Comparison of ENCODE assay signal across 9 cellular contexts in the genomic region with DNA sequence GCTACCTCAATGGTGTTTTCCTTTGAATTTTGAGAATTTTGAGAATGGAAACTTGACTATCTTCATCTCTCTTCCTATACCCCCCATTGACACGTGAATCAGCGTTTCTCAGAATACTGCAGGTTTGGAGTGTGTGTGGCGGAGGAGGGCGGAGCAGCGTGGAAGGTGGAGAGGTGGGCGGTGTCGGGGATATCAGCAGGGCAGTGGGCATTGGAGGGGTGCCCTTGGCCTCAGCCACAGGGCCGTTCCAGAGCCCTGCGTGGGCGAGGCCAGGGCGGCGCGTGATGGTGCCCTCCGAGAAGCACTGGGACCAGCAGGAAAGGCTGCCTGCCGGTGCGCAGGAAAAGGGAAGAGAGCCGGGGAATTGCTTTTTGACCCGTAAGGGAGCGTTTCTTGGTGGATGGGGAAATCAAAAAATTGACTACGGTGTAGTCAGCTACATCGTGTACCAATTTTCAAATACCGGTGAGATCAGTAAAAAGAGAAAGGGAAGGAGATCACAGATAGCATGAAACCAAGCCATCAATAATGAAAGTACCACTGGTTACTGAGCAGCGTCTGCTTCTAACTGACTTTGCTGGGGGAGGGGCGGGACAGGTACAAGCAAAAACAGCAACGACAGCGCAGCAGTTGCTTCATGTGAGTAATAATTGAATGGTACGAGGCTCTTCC.
DNase-seq lines count a peak whose midpoint lies in the region; ATAC-seq and TF ChIP-seq lines count a peak whose summit lies in the region.
"Had no signal": no experiment of that assay in that cellular context is flagged by ENCODE, and none has a peak within 500 bp of the region (broad histone marks: within the 10 kb centered on the region; RNA-seq: fewer than 3 reads in every experiment).

No MANE protein-coding gene starts in this region.

- no peaks in the 10 kb centered on the region for H3K36me3 Mint-ChIP-seq in stimulated activated memory B cell treated with anti-CD40 and anti-IgM and Interleukin-4, amounts not matched to agents 10 μg/mL and 1 μg/mL and 100 μg/mL, for 72 hours
- no peaks in the 10 kb centered on the region for H3K36me3 Mint-ChIP-seq in type B pancreatic cell

- peaks cover 100% of the 10 kb centered on the region for H3K27me3 ChIP-seq in SK-N-SH (ENCODE audit: insufficient read depth)

- H3K27me3 Mint-ChIP-seq in stimulated activated memory B cell treated with anti-CD40 and anti-IgM and Interleukin-4, amounts not matched to agents 10 μg/mL and 1 μg/mL and 100 μg/mL, for 72 hours, result peaks cover 8% of the 10 kb centered on the region
- peaks cover 40% of the 10 kb centered on the region for H3K27me3 Mint-ChIP-seq in type B pancreatic cell

- H3K9me3 Mint-ChIP-seq in stimulated activated memory B cell treated with anti-CD40 and anti-IgM and Interleukin-4, amounts not matched to agents 10 μg/mL and 1 μg/mL and 100 μg/mL, for 72 hours, result no peaks in the 10 kb centered on the region
- no peaks in the 10 kb centered on the region for H3K9me3 Mint-ChIP-seq in type B pancreatic cell

- no peak for DNase-seq in SK-N-SH
- DNase-seq in activated T-helper 1 cell treated with Interleukin-2 at 50 U/mL for 16 hours (ENCODE audit: low read depth), result peak; percentile 32
- no peak for DNase-seq in type B pancreatic cell (ENCODE audit: extremely low spot score, unreplicated experiment)
- DNase-seq in HK-2 (ENCODE audit: unreplicated experiment), result no peak
- DNase-seq in NCI-H510A treated with DMSO at 0.1 percent for 48 hours (lab: John Stamatoyannopoulos, UW), result no peak
- DNase-seq: WERI-Rb-1 had no signal

- H3K79me2 ChIP-seq in SK-N-SH (ENCODE audit: insufficient read depth), result no peaks in the 10 kb centered on the region

- peak overlapping the region; percentile 70 for H3K27ac Mint-ChIP-seq in stimulated activated memory B cell treated with anti-CD40 and anti-IgM and Interleukin-4, amounts not matched to agents 10 μg/mL and 1 μg/mL and 100 μg/mL, for 72 hours
- no peak overlapping the region for H3K27ac Mint-ChIP-seq in type B pancreatic cell

- WGBS in SK-N-SH (ENCODE audit: low lambda C conversion rate), result 22% methylated on average over 26 of the region's 27 CpGs

- no peaks in the 10 kb centered on the region for H3F3A ChIP-seq in SK-N-SH (replicated peaks; ENCODE audit: insufficient read depth)

- no peaks in the 10 kb centered on the region for H3K9me3 ChIP-seq in SK-N-SH

- peak overlapping the region; percentile 86 for H3K4me3 Mint-ChIP-seq in stimulated activated memory B cell treated with anti-CD40 and anti-IgM and Interleukin-4, amounts not matched to agents 10 μg/mL and 1 μg/mL and 100 μg/mL, for 72 hours
- H3K4me3 Mint-ChIP-seq in type B pancreatic cell, result no peak overlapping the region

- CTCF ChIA-PET in SK-N-SH (lab: Yijun Ruan, JAX), result no interaction called here

- H3K4me1 Mint-ChIP-seq in stimulated activated memory B cell treated with anti-CD40 and anti-IgM and Interleukin-4, amounts not matched to agents 10 μg/mL and 1 μg/mL and 100 μg/mL, for 72 hours, result peaks cover 57% of the 10 kb centered on the region
- H3K4me1 Mint-ChIP-seq in type B pancreatic cell (ENCODE audit: unreplicated experiment), result peaks cover 9% of the 10 kb centered on the region

- H3K4me1 ChIP-seq in SK-N-SH (ENCODE audit: control insufficient read depth in 1 of 2, insufficient read depth in 2 of 2, low read depth in 1 of 2, low read length in 1 of 2), result no peaks in the 10 kb centered on the region

- no peak for TF ChIP-seq EP300 in SK-N-SH (IDR thresholded peaks at IDR 0.05; ENCODE audit: borderline replicate concordance in 1 of 2, low read depth in 1 of 2, low read length in 1 of 2)

- H3K9ac ChIP-seq in SK-N-SH, result no peak overlapping the region

- no peaks in the 10 kb centered on the region for H3K9me2 ChIP-seq in SK-N-SH

- H3K36me3 ChIP-seq in SK-N-SH (replicated peaks in 1 of 2; ENCODE audit: control insufficient read depth in 1 of 2, insufficient read depth in 2 of 2, low read length in 1 of 2), result no peaks in the 10 kb centered on the region
- H3K36me3 ChIP-seq: WERI-Rb-1 had no signal

- H3K4me2 ChIP-seq in SK-N-SH, result peak overlapping the region; percentile 68

- no peak overlapping the region for H2AFZ ChIP-seq in SK-N-SH (ENCODE audit: low read depth)

- no peaks in the 10 kb centered on the region for H4K20me1 ChIP-seq in SK-N-SH (ENCODE audit: insufficient read depth)

- POLR2A ChIA-PET in SK-N-SH (lab: Yijun Ruan, JAX), result no interaction called here

- no peak for TF ChIP-seq CTCF in SK-N-SH (IDR thresholded peaks at IDR 0.05)
- TF ChIP-seq CTCF in type B pancreatic cell (conservative IDR thresholded peaks at IDR 0.05), result no peak

- peak overlapping the region in 1 of 2 experiments; percentile 3; a peak in 2 of 4 replicates for H3K4me3 ChIP-seq in SK-N-SH (ENCODE audit: low read depth in 2 of 2, low read length in 1 of 2)

- H3K27ac ChIP-seq in SK-N-SH (ENCODE audit: low read depth in 2 of 2, low read length in 1 of 2), result no peak overlapping the region
- H3K27ac ChIP-seq: WERI-Rb-1 had no signal

- no peak; the same call in 2 of the 3 replicates for ATAC-seq in SK-N-SH treated with all-trans-retinoic acid at 6 μM for 48 hours
- ATAC-seq in HG03280 (IDR thresholded peaks at IDR 0.05; ENCODE audit: unreplicated experiment), result peak; percentile 77
- peak; percentile 87 for ATAC-seq in stimulated activated memory B cell treated with anti-CD40 and anti-IgM and Interleukin-4, amounts not matched to agents 10 μg/mL and 1 μg/mL and 100 μg/mL, for 72 hours

- TF ChIP-seq RAD21 in SK-N-SH (IDR thresholded peaks at IDR 0.05; ENCODE audit: low read length), result no peak

TF ChIP-seq in SK-N-SH, 30 proteins besides CTCF, POLR2A, EP300 and RAD21 (continues in another document):
- TF ChIP-seq, protein P1, sequence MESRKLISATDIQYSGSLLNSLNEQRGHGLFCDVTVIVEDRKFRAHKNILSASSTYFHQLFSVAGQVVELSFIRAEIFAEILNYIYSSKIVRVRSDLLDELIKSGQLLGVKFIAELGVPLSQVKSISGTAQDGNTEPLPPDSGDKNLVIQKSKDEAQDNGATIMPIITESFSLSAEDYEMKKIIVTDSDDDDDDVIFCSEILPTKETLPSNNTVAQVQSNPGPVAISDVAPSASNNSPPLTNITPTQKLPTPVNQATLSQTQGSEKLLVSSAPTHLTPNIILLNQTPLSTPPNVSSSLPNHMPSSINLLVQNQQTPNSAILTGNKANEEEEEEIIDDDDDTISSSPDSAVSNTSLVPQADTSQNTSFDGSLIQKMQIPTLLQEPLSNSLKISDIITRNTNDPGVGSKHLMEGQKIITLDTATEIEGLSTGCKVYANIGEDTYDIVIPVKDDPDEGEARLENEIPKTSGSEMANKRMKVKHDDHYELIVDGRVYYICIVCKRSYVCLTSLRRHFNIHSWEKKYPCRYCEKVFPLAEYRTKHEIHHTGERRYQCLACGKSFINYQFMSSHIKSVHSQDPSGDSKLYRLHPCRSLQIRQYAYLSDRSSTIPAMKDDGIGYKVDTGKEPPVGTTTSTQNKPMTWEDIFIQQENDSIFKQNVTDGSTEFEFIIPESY (IDR thresholded peaks at IDR 0.05; ENCODE audit: borderline replicate concordance, low read depth), result no peak
- no peak for TF ChIP-seq GATA2 (CRISPR knock-in tag; IDR thresholded peaks at IDR 0.05)
- no peak for TF ChIP-seq JUND (IDR thresholded peaks at IDR 0.05)
- TF ChIP-seq SMC3 (IDR thresholded peaks at IDR 0.05; ENCODE audit: low read depth, low read length), result no peak
- no peak for TF ChIP-seq MXI1 (IDR thresholded peaks at IDR 0.05; ENCODE audit: low read depth, low read length)

TF ChIP-seq in SK-N-SH treated with all-trans-retinoic acid at 6 μM for 48 hours, 23 proteins besides CTCF, POLR2A, EP300 and RAD21 (continues in another document):
- TF ChIP-seq TCF4 (CRISPR knock-in tag; IDR thresholded peaks at IDR 0.05; ENCODE audit: borderline replicate concordance), result no peak
- TF ChIP-seq ARNTL (CRISPR knock-in tag; IDR thresholded peaks at IDR 0.05; ENCODE audit: borderline replicate concordance, low read depth), result no peak
- TF ChIP-seq, protein P2, sequence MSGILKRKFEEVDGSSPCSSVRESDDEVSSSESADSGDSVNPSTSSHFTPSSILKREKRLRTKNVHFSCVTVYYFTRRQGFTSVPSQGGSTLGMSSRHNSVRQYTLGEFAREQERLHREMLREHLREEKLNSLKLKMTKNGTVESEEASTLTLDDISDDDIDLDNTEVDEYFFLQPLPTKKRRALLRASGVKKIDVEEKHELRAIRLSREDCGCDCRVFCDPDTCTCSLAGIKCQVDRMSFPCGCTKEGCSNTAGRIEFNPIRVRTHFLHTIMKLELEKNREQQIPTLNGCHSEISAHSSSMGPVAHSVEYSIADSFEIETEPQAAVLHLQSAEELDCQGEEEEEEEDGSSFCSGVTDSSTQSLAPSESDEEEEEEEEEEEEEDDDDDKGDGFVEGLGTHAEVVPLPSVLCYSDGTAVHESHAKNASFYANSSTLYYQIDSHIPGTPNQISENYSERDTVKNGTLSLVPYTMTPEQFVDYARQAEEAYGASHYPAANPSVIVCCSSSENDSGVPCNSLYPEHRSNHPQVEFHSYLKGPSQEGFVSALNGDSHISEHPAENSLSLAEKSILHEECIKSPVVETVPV (CRISPR knock-in tag; IDR thresholded peaks at IDR 0.05), result no peak
- TF ChIP-seq, protein P3, sequence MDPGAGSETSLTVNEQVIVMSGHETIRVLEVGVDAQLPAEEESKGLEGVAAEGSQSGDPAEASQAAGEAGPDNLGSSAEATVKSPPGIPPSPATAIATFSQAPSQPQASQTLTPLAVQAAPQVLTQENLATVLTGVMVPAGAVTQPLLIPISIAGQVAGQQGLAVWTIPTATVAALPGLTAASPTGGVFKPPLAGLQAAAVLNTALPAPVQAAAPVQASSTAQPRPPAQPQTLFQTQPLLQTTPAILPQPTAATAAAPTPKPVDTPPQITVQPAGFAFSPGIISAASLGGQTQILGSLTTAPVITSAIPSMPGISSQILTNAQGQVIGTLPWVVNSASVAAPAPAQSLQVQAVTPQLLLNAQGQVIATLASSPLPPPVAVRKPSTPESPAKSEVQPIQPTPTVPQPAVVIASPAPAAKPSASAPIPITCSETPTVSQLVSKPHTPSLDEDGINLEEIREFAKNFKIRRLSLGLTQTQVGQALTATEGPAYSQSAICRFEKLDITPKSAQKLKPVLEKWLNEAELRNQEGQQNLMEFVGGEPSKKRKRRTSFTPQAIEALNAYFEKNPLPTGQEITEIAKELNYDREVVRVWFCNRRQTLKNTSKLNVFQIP (CRISPR knock-in tag; IDR thresholded peaks at IDR 0.05; ENCODE audit: borderline replicate concordance, low read depth), result no peak
- TF ChIP-seq ZC3H10 (CRISPR knock-in tag; IDR thresholded peaks at IDR 0.05), result no peak
- TF ChIP-seq, protein P4, sequence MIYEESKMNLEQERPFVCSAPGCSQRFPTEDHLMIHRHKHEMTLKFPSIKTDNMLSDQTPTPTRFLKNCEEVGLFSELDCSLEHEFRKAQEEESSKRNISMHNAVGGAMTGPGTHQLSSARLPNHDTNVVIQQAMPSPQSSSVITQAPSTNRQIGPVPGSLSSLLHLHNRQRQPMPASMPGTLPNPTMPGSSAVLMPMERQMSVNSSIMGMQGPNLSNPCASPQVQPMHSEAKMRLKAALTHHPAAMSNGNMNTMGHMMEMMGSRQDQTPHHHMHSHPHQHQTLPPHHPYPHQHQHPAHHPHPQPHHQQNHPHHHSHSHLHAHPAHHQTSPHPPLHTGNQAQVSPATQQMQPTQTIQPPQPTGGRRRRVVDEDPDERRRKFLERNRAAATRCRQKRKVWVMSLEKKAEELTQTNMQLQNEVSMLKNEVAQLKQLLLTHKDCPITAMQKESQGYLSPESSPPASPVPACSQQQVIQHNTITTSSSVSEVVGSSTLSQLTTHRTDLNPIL (CRISPR knock-in tag; IDR thresholded peaks at IDR 0.05; ENCODE audit: low read depth), result no peak
